In the genomic region with DNA sequence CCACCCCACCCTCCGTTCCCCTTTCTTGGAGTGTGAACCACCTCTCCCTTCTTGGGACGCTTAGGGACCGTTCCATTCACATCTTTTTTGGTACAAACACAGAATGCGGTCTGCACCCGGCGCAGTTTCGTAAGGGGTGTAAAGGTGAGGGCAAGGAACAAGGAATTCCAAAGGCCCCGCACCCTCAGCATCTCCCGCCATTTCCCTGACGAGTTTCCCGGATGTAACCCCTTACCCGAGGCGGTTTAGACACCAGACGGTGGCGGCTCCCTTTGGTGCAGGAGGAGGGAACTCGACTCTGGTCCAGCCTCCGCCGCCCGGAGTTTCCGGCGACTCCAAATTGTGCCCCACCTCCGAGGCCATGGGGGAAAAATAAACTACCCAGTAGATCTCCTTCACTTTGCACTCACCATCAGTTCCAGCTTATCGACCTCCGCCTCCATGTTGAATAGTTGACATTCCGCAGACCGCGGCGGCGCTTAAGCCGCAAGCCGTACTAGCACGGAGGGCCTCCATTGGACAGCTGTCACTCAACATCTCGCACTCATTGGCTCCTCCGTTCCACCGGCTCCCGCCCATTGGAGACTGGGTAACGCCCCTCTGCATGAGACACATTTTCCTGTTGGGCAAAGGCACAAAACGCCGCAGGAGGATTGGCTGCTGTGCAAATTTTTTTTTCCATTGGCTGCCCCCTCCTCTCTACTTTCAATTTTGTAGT, we compare ENCODE assay signal across 1 cellular context.
A peak's percentile ranks its signal among the peaks of the same experiment; 100 is the strongest.
TF ChIP-seq lines count a peak whose summit lies in the region.

A gene with protein sequence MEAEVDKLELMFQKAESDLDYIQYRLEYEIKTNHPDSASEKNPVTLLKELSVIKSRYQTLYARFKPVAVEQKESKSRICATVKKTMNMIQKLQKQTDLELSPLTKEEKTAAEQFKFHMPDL (minus strand): TSS at position 466 of the 718 bp plus-strand sequence. CDS start 23 bp downstream, at position 443.

TF ChIP-seq in SK-N-SH treated with all-trans-retinoic acid at 6 μM for 48 hours, 23 proteins besides CTCF, POLR2A, EP300 and RAD21 (continued from another document):
- TF ChIP-seq, protein P1, sequence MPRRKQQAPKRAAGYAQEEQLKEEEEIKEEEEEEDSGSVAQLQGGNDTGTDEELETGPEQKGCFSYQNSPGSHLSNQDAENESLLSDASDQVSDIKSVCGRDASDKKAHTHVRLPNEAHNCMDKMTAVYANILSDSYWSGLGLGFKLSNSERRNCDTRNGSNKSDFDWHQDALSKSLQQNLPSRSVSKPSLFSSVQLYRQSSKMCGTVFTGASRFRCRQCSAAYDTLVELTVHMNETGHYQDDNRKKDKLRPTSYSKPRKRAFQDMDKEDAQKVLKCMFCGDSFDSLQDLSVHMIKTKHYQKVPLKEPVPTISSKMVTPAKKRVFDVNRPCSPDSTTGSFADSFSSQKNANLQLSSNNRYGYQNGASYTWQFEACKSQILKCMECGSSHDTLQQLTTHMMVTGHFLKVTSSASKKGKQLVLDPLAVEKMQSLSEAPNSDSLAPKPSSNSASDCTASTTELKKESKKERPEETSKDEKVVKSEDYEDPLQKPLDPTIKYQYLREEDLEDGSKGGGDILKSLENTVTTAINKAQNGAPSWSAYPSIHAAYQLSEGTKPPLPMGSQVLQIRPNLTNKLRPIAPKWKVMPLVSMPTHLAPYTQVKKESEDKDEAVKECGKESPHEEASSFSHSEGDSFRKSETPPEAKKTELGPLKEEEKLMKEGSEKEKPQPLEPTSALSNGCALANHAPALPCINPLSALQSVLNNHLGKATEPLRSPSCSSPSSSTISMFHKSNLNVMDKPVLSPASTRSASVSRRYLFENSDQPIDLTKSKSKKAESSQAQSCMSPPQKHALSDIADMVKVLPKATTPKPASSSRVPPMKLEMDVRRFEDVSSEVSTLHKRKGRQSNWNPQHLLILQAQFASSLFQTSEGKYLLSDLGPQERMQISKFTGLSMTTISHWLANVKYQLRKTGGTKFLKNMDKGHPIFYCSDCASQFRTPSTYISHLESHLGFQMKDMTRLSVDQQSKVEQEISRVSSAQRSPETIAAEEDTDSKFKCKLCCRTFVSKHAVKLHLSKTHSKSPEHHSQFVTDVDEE (CRISPR knock-in tag; IDR thresholded peaks at IDR 0.05), result peak; percentile 98
- peak; percentile 93 for TF ChIP-seq ZNF565 (CRISPR knock-in tag; conservative IDR thresholded peaks at IDR 0.05; ENCODE audit: low read depth)
- no peak for TF ChIP-seq TOX (CRISPR knock-in tag; IDR thresholded peaks at IDR 0.05; ENCODE audit: borderline replicate concordance)
- no peak for TF ChIP-seq ZC3H10 (CRISPR knock-in tag; IDR thresholded peaks at IDR 0.05)
- peak; percentile 91; the same call in 1 of the 2 replicates for TF ChIP-seq SNAI2 (CRISPR knock-in tag; IDR thresholded peaks at IDR 0.05)
- peak; percentile 81 for TF ChIP-seq ZFP3 (CRISPR knock-in tag; IDR thresholded peaks at IDR 0.05)
- TF ChIP-seq, protein P2, sequence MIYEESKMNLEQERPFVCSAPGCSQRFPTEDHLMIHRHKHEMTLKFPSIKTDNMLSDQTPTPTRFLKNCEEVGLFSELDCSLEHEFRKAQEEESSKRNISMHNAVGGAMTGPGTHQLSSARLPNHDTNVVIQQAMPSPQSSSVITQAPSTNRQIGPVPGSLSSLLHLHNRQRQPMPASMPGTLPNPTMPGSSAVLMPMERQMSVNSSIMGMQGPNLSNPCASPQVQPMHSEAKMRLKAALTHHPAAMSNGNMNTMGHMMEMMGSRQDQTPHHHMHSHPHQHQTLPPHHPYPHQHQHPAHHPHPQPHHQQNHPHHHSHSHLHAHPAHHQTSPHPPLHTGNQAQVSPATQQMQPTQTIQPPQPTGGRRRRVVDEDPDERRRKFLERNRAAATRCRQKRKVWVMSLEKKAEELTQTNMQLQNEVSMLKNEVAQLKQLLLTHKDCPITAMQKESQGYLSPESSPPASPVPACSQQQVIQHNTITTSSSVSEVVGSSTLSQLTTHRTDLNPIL (CRISPR knock-in tag; IDR thresholded peaks at IDR 0.05; ENCODE audit: low read depth), result no peak
- peak; percentile 93 for TF ChIP-seq BACH2 (CRISPR knock-in tag; IDR thresholded peaks at IDR 0.05; ENCODE audit: borderline replicate concordance)
- TF ChIP-seq ZFP30 (CRISPR knock-in tag; IDR thresholded peaks at IDR 0.05), result peak; percentile 61; the same call in 1 of the 2 replicates
- peak; percentile 98 for TF ChIP-seq CSDC2 (CRISPR knock-in tag; IDR thresholded peaks at IDR 0.05)
- TF ChIP-seq TCF4 (CRISPR knock-in tag; IDR thresholded peaks at IDR 0.05; ENCODE audit: borderline replicate concordance), result no peak; the same call in 1 of the 2 replicates
- peak; percentile 93 for TF ChIP-seq PPARA (CRISPR knock-in tag; IDR thresholded peaks at IDR 0.05; ENCODE audit: borderline replicate concordance)
- TF ChIP-seq, protein P3, sequence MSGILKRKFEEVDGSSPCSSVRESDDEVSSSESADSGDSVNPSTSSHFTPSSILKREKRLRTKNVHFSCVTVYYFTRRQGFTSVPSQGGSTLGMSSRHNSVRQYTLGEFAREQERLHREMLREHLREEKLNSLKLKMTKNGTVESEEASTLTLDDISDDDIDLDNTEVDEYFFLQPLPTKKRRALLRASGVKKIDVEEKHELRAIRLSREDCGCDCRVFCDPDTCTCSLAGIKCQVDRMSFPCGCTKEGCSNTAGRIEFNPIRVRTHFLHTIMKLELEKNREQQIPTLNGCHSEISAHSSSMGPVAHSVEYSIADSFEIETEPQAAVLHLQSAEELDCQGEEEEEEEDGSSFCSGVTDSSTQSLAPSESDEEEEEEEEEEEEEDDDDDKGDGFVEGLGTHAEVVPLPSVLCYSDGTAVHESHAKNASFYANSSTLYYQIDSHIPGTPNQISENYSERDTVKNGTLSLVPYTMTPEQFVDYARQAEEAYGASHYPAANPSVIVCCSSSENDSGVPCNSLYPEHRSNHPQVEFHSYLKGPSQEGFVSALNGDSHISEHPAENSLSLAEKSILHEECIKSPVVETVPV (CRISPR knock-in tag; IDR thresholded peaks at IDR 0.05), result no peak
- TF ChIP-seq ESRRG (CRISPR knock-in tag; IDR thresholded peaks at IDR 0.05), result no peak
- TF ChIP-seq ISL1 (CRISPR knock-in tag; IDR thresholded peaks at IDR 0.05), result no peak
- no peak; the same call in 1 of the 2 replicates for TF ChIP-seq GLIS3 (CRISPR knock-in tag; IDR thresholded peaks at IDR 0.05)
- TF ChIP-seq ARNTL (CRISPR knock-in tag; IDR thresholded peaks at IDR 0.05; ENCODE audit: borderline replicate concordance, low read depth), result peak; percentile 84
- TF ChIP-seq, protein P4, sequence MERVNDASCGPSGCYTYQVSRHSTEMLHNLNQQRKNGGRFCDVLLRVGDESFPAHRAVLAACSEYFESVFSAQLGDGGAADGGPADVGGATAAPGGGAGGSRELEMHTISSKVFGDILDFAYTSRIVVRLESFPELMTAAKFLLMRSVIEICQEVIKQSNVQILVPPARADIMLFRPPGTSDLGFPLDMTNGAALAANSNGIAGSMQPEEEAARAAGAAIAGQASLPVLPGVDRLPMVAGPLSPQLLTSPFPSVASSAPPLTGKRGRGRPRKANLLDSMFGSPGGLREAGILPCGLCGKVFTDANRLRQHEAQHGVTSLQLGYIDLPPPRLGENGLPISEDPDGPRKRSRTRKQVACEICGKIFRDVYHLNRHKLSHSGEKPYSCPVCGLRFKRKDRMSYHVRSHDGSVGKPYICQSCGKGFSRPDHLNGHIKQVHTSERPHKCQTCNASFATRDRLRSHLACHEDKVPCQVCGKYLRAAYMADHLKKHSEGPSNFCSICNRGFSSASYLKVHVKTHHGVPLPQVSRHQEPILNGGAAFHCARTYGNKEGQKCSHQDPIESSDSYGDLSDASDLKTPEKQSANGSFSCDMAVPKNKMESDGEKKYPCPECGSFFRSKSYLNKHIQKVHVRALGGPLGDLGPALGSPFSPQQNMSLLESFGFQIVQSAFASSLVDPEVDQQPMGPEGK (CRISPR knock-in tag; IDR thresholded peaks at IDR 0.05; ENCODE audit: borderline replicate concordance), result peak; percentile 81; the same call in 1 of the 2 replicates
- peak; percentile 54 for TF ChIP-seq ZNF70 (CRISPR knock-in tag; IDR thresholded peaks at IDR 0.05)
- no peak for TF ChIP-seq RARB (CRISPR knock-in tag; IDR thresholded peaks at IDR 0.05)
